Comparison of ENCODE assay signal across 8 cellular contexts in genomic region chr20:7094438-7094997, GRCh38.
DNase-seq lines count a peak whose midpoint lies in the region; ATAC-seq and TF ChIP-seq lines count a peak whose summit lies in the region.

No MANE protein-coding gene starts in this region.

- CTCF ChIA-PET in PC-3 (lab: Charles Lee), result no interaction called here

- intact Hi-C loops in PC-3 (cut with micrococcal nuclease), result no loop called here
- intact Hi-C loops in spleen (cut with DNase I; ENCODE audit: low total_unique reads), result no loop called here

- no peaks in the 10 kb centered on the region for H3K79me2 ChIP-seq in PC-3 (ENCODE audit: low read length)

- H3K4me3 ChIP-seq in PC-3 (ENCODE audit: low read length) (no peak overlapping the region), fibroblast of the aortic adventitia (ENCODE audit: low read depth, low read length) (no peak overlapping the region), spleen (no peak overlapping the region), coronary artery (no peak overlapping the region)
- no peak overlapping the region for H3K4me3 ChIP-seq in effector memory CD4-positive, alpha-beta T cell (ENCODE audit: insufficient read depth, low read depth, low read length, poor library complexity, severe bottlenecking)

- no peak for TF ChIP-seq POLR2A in spleen (IDR thresholded peaks at IDR 0.05)

- H2AFZ ChIP-seq in PC-3 (ENCODE audit: low read length), result no peak overlapping the region

- no peaks in the 10 kb centered on the region for H4K20me1 ChIP-seq in PC-3 (ENCODE audit: low read length)

- H3K36me3 ChIP-seq in PC-3 (ENCODE audit: low read depth, low read length), result no peaks in the 10 kb centered on the region
- no peaks in the 10 kb centered on the region for H3K36me3 ChIP-seq in spleen
- H3K36me3 ChIP-seq in effector memory CD4-positive, alpha-beta T cell (ENCODE audit: control insufficient read depth, insufficient read depth, low read length), result no peaks in the 10 kb centered on the region

- ATAC-seq in PC-3, result no peak

- peak; percentile 65 for DNase-seq in DMS 273 (lab: John Stamatoyannopoulos, UW; ENCODE audit: unreplicated experiment)
- DNase-seq in DMS 273 treated with DMSO at 0.1 percent for 48 hours (lab: John Stamatoyannopoulos, UW), result no peak
- DNase-seq in HT-29 (ENCODE audit: low spot score), result peak; percentile 80
- peak; percentile 71 for DNase-seq in PC-3
- peak; percentile 4 for DNase-seq in fibroblast of the aortic adventitia (ENCODE audit: low read depth)
- no peak for DNase-seq in spleen
- no peak for DNase-seq in coronary artery (ENCODE audit: low spot score)
- no peak for DNase-seq in effector memory CD4-positive, alpha-beta T cell

- H3K9me3 ChIP-seq in PC-3 (ENCODE audit: low read length), result no peaks in the 10 kb centered on the region
- peaks cover 0 to 31% (median 12%) of the 10 kb centered on the region in 8 donors for H3K9me3 ChIP-seq in spleen
- H3K9me3 ChIP-seq in effector memory CD4-positive, alpha-beta T cell (ENCODE audit: control insufficient read depth, low read length), result peaks cover 9% of the 10 kb centered on the region

- peaks cover 12% of the 10 kb centered on the region; the same call in 1 of the 2 replicates for H3K27me3 ChIP-seq in PC-3 (ENCODE audit: low read length)
- H3K27me3 ChIP-seq in spleen (replicated peaks in 1 of 7), result no peaks in the 10 kb centered on the region
- H3K27me3 ChIP-seq in effector memory CD4-positive, alpha-beta T cell (replicated peaks; ENCODE audit: control insufficient read depth, insufficient read depth, low read length, poor library complexity, severe bottlenecking), result no peaks in the 10 kb centered on the region

- POLR2A ChIA-PET in PC-3 (lab: Charles Lee; ENCODE audit: unreplicated experiment), result no interaction called here

- no peak overlapping the region for H3K9ac ChIP-seq in PC-3 (ENCODE audit: low read length)

- H3K27ac ChIP-seq in PC-3 (ENCODE audit: low read length) (no peak overlapping the region), spleen (no peak overlapping the region), coronary artery (no peak overlapping the region)
- no peak overlapping the region for H3K27ac ChIP-seq in effector memory CD4-positive, alpha-beta T cell (ENCODE audit: insufficient read depth, low read length, poor library complexity, severe bottlenecking)

- no peaks in the 10 kb centered on the region for H3K9me2 ChIP-seq in PC-3 (replicated peaks; ENCODE audit: low read length)

- H3F3A ChIP-seq in PC-3 (ENCODE audit: low read length, unreplicated experiment), result no peaks in the 10 kb centered on the region

- H3K4me2 ChIP-seq in PC-3 (ENCODE audit: low read length), result no peak overlapping the region

- peak; percentile 81 for TF ChIP-seq CTCF in PC-3 (conservative IDR thresholded peaks at IDR 0.05; ENCODE audit: low read depth, low read length)
- peak; percentile 30 for TF ChIP-seq CTCF in fibroblast of the aortic adventitia (IDR thresholded peaks at IDR 0.05; ENCODE audit: insufficient read depth, low read length)
- peak in 6 of 11 experiments; percentile 21 to 50 (median 39) for TF ChIP-seq CTCF in spleen (IDR thresholded peaks at IDR 0.05 in 8 of 11, conservative IDR thresholded peaks at IDR 0.05 in 3 of 11)
- TF ChIP-seq CTCF in coronary artery (IDR thresholded peaks at IDR 0.05), result no peak

- BruUV-seq in PC-3 (replicated peaks; lab: Mats Ljungman, UMichigan), result no TSS peak

- WGBS in spleen, 5 donors, result 27 to 33% (median 29%) methylated on average over 7 of the region's 7 CpGs

- no peaks in the 10 kb centered on the region for H3K4me1 ChIP-seq in PC-3 (ENCODE audit: insufficient read depth, low read length)
- no peaks in the 10 kb centered on the region for H3K4me1 ChIP-seq in spleen
- no peaks in the 10 kb centered on the region for H3K4me1 ChIP-seq in effector memory CD4-positive, alpha-beta T cell (ENCODE audit: control insufficient read depth, insufficient read depth, low read length, poor library complexity, severe bottlenecking)

Comparison
In these comparisons a context has a peak if more than half of its experiments do, and no peak if none do; other contexts are left out.
1. DNase-seq: peak in DMS 273 (single experiment), HT-29 (single experiment), PC-3 (single experiment) and fibroblast of the aortic adventitia (single experiment); none in DMS 273 treated with DMSO at 0.1 percent for 48 hours (single experiment), spleen (single experiment), coronary artery (single experiment) and effector memory CD4-positive, alpha-beta T cell (0 of 3).